In genomic region chr1:96472471-96472870, GRCh38 we compare ENCODE assay signal across 25 cellular contexts.
DNase-seq lines count a peak whose midpoint lies in the region; ATAC-seq, FAIRE-seq and TF ChIP-seq lines count a peak whose summit lies in the region.
"Had no signal": no experiment of that assay in that cellular context is flagged by ENCODE, and none has a peak within 500 bp of the region (broad histone marks: within the 10 kb centered on the region; RNA-seq: fewer than 3 reads in every experiment).

No MANE protein-coding gene starts in this region.

- H3K4me3 ChIP-seq in brain microvascular endothelial cell (ENCODE audit: low read depth, low read length) (no peak overlapping the region), dorsolateral prefrontal cortex (no peak overlapping the region)
- H3K4me3 ChIP-seq: GM23338, right atrium auricular region, suprapubic skin had no signal

- no peak overlapping the region for H3K4me3 Mint-ChIP-seq in type B pancreatic cell
- H3K4me3 Mint-ChIP-seq: activated CD4-positive, alpha-beta memory T cell treated with anti-CD3 and anti-CD28 coated beads for 36 hours; activated T-cell treated with anti-CD3 and anti-CD28 coated beads, Interleukin-2, amount 50 U/mL, for 24 hours; brain; CD4-positive, alpha-beta memory T cell; GM23338; T-helper 17 cell had no signal

- intact Hi-C loops in dorsolateral prefrontal cortex (cut with DNase I), result no loop called here

- H3K9me3 Mint-ChIP-seq in type B pancreatic cell, result no peaks in the 10 kb centered on the region

- H3K27ac ChIP-seq in brain microvascular endothelial cell, result no peak overlapping the region
- no peak overlapping the region for H3K27ac ChIP-seq in dorsolateral prefrontal cortex
- H3K27ac ChIP-seq: epithelial cell of prostate, right atrium auricular region, suprapubic skin had no signal

- H3K36me3 ChIP-seq in brain microvascular endothelial cell (replicated peaks), result no peaks in the 10 kb centered on the region
- H3K36me3 ChIP-seq: right atrium auricular region, suprapubic skin had no signal

- no peak for TF ChIP-seq CTCF in brain microvascular endothelial cell (IDR thresholded peaks at IDR 0.05; ENCODE audit: low read depth, low read length, missing control alignments)
- TF ChIP-seq CTCF in type B pancreatic cell (conservative IDR thresholded peaks at IDR 0.05), result no peak
- TF ChIP-seq CTCF in dorsolateral prefrontal cortex (IDR thresholded peaks at IDR 0.05 in 54 of 56, conservative IDR thresholded peaks at IDR 0.05 in 2 of 56; ENCODE audit: low read depth in 1 of 56, partially characterized antibody in 56 of 56), result no peak

- in situ Hi-C loops in Caki2 (cut with HindIII; ENCODE audit: low pct_unique_long_range_greater_than_20kb, low sequenced_read_pairs), result no loop called here
- in situ Hi-C loops in brain microvascular endothelial cell (cut with HindIII; ENCODE audit: low pct_ligation_motif_present, low sequenced_read_pairs), result no loop called here

- H3K27ac Mint-ChIP-seq in type B pancreatic cell, result no peak overlapping the region
- H3K27ac Mint-ChIP-seq: activated CD4-positive, alpha-beta memory T cell treated with anti-CD3 and anti-CD28 coated beads for 36 hours; activated T-cell treated with anti-CD3 and anti-CD28 coated beads, Interleukin-2, amount 50 U/mL, for 24 hours; brain; CD4-positive, alpha-beta memory T cell; GM23338; T-helper 17 cell had no signal

- H3K4me1 Mint-ChIP-seq in type B pancreatic cell (ENCODE audit: unreplicated experiment), result peaks cover 7% of the 10 kb centered on the region
- H3K4me1 Mint-ChIP-seq: CD4-positive, alpha-beta memory T cell; T-helper 17 cell had no signal

- H3K27me3 ChIP-seq in brain microvascular endothelial cell (replicated peaks), result no peaks in the 10 kb centered on the region
- H3K27me3 ChIP-seq in dorsolateral prefrontal cortex, result no peaks in the 10 kb centered on the region
- H3K27me3 ChIP-seq: right atrium auricular region, suprapubic skin had no signal

- no peak for FAIRE-seq in HTR-8/SVneo (lab: Jason Lieb, UNC)

- ATAC-seq in HG03135 (IDR thresholded peaks at IDR 0.05; ENCODE audit: unreplicated experiment), result no peak
- ATAC-seq: GM23338, PC-3, T-helper 17 cell had no signal

- no peaks in the 10 kb centered on the region for H3K36me3 Mint-ChIP-seq in type B pancreatic cell
- H3K36me3 Mint-ChIP-seq: activated CD4-positive, alpha-beta memory T cell treated with anti-CD3 and anti-CD28 coated beads for 36 hours; brain; CD4-positive, alpha-beta memory T cell had no signal

- peaks cover 3% of the 10 kb centered on the region for H3K27me3 Mint-ChIP-seq in type B pancreatic cell
- H3K27me3 Mint-ChIP-seq: activated CD4-positive, alpha-beta memory T cell treated with anti-CD3 and anti-CD28 coated beads for 36 hours; activated T-cell treated with anti-CD3 and anti-CD28 coated beads, Interleukin-2, amount 50 U/mL, for 24 hours; T-helper 17 cell had no signal

- DNase-seq in Caki2 (ENCODE audit: low read depth) (peak; percentile 53), HTR-8/SVneo (ENCODE audit: insufficient read length, low spot score) (peak; percentile 2), brain microvascular endothelial cell (peak; percentile 33), kidney glomerular epithelial cell (lab: John Stamatoyannopoulos, UW) (peak; percentile 81), type B pancreatic cell (ENCODE audit: extremely low spot score, unreplicated experiment) (no peak), SW480 (ENCODE audit: low spot score) (no peak), dorsolateral prefrontal cortex (no peak)
- DNase-seq: activated CD4-positive, alpha-beta memory T cell treated with anti-CD3 and anti-CD28 coated beads for 36 hours; activated naive CD4-positive, alpha-beta T cell treated with anti-CD3 and anti-CD28 coated beads, Interleukin-2, amount 50 U/mL, for 16 hours; activated T-cell treated with anti-CD3 and anti-CD28 coated beads, Interleukin-2, amount 50 U/mL, for 24 hours; CD4-positive, alpha-beta memory T cell; dermis blood vessel endothelial cell; DND-41; MM.1S; NCI-H1436 treated with DMSO at 0.1 percent for 48 hours; NCI-H82; PC-3; stimulated activated CD4-positive, alpha-beta T cell treated with anti-CD3 and anti-CD28 coated beads, Interleukin-15, amount 100 ng/mL, for 24 hours; T-helper 17 cell had no signal

Comparison
In these comparisons a context has a peak if more than half of its experiments do, and no peak if none do; other contexts are left out.
1. DNase-seq: peak in Caki2 (single experiment), HTR-8/SVneo (single experiment), brain microvascular endothelial cell (single experiment) and kidney glomerular epithelial cell (single experiment); none in type B pancreatic cell (single experiment), SW480 (single experiment) and dorsolateral prefrontal cortex (0 of 10).